8 cellular contexts compared by ENCODE assay signal in genomic region chr7:76549025-76549854, GRCh38. TPM values are rescaled to one million over a fixed set of nuclear protein-coding genes. Genes with fewer than 3 reads are reported as not detected.
A peak's percentile ranks its signal among the peaks of the same experiment; 100 is the strongest.
DNase-seq lines count a peak whose midpoint lies in the region; ATAC-seq and TF ChIP-seq lines count a peak whose summit lies in the region.
"Not testable (repeated sequence)": the region's sequence is repeated elsewhere in the genome, so short reads cannot be mapped to it uniquely, and the experiment has no call there.

No MANE protein-coding gene starts in this region.

- TF ChIP-seq CTCF in kidney epithelial cell (IDR thresholded peaks at IDR 0.05; ENCODE audit: insufficient read depth, low read length, poor library complexity, severe bottlenecking): not testable (repeated sequence)

- peak; percentile 84 to 88 for DNase-seq in AML-193 (lab: John Stamatoyannopoulos, UW)
- DNase-seq in NCI-H446 treated with DMSO at 0.1 percent for 48 hours (lab: John Stamatoyannopoulos, UW): peak; percentile 58
- DNase-seq in activated CD4-positive, CD25-positive, alpha-beta regulatory T cell treated with anti-CD3 and anti-CD28 coated beads, Interleukin-2, amount 50 U/mL, for 72 hours: peak; percentile 79
- peak; percentile 78 for DNase-seq in cerebellum (ENCODE audit: low spot score)
- DNase-seq in kidney epithelial cell (ENCODE audit: low read depth): peak; percentile 75
- DNase-seq in stimulated activated CD4-positive, alpha-beta T cell treated with anti-CD3 and anti-CD28 coated beads, Interleukin-15, amount 100 ng/mL, for 1 hour (ENCODE audit: low read depth in 1 of 2, low spot score in 1 of 2): peak; percentile 70 to 81

- peak overlapping the region; percentile 75 for H3K4me3 ChIP-seq in kidney epithelial cell (ENCODE audit: low read depth, low read length)

- H3K27me3 ChIP-seq in kidney epithelial cell (ENCODE audit: control insufficient read depth, insufficient read depth, low read length): not testable (repeated sequence)

- H3K36me3 ChIP-seq in kidney epithelial cell (ENCODE audit: control insufficient read depth, insufficient read depth, low read length): not testable (repeated sequence)

- ATAC-seq in HG03354 (IDR thresholded peaks at IDR 0.05; ENCODE audit: poor library complexity, severe bottlenecking, unreplicated experiment): peak; percentile 100

- TF ChIP-seq POLR2A in GM19099 (IDR thresholded peaks at IDR 0.05; ENCODE audit: extremely low read depth, insufficient read length, low read depth): peak; percentile 69

RNA-seq across cellular contexts. Expression of gene SPDYE16, which starts 6.1 kb away (rescaled TPM):
- total RNA-seq in cerebellum (0.27 TPM), kidney epithelial cell (not detected in 2 replicates)

RNA-seq across cellular contexts. Expression of gene UPK3B, which starts 38.9 kb away (rescaled TPM):
- total RNA-seq in cerebellum: 2.1 TPM
- total RNA-seq in kidney epithelial cell: not detected in 2 replicates

Comparison
In these comparisons a context has a peak if more than half of its experiments do, and no peak if none do; other contexts are left out.
1. Peak in every context shown above with its lines: DNase-seq, ATAC-seq and H3K4me3 ChIP-seq.